Comparison of ENCODE assay signal across 30 cellular contexts in genomic region chr13:85910962-85911361, GRCh38.
"Had no signal": no experiment of that assay in that cellular context is flagged by ENCODE, and none has a peak within 500 bp of the region (broad histone marks: within the 10 kb centered on the region; RNA-seq: fewer than 3 reads in every experiment).

No MANE protein-coding gene starts in this region.

- ATAC-seq: activated naive CD4-positive, alpha-beta T cell treated with anti-CD3 and anti-CD28 coated beads, Interleukin-2, amount 50 U/mL, for 72 hours; activated naive CD8-positive, alpha-beta T cell treated with anti-CD3 and anti-CD28 coated beads, Interleukin-2, amount 50 U/mL, for 24 hours; activated T-cell treated with anti-CD3 and anti-CD28 coated beads, Interleukin-2, amount 50 U/mL, for 4 hours; activated T-cell treated with anti-CD3 and anti-CD28 coated beads, Interleukin-2, amount 50 U/mL, for 72 hours; activated T-helper 17 cell treated with anti-CD3 and anti-CD28 coated beads, Interleukin-2, amount 50 U/mL, for 72 hours; body of pancreas had no signal

- H3K27ac ChIP-seq: adrenal gland, ascending aorta, body of pancreas, brain microvascular endothelial cell, breast epithelium, cardiac muscle cell had no signal

- H3K36me3 ChIP-seq: adrenal gland, ascending aorta, brain microvascular endothelial cell, breast epithelium, cardiac muscle cell had no signal

- H3K27me3 ChIP-seq: adrenal gland, ascending aorta, body of pancreas, brain microvascular endothelial cell, breast epithelium, cardiac muscle cell had no signal

- H3K9me3 ChIP-seq: adrenal gland, ascending aorta, body of pancreas had no signal

- H3K4me3 ChIP-seq: adrenal gland, ascending aorta, body of pancreas, breast epithelium, cardiac muscle cell had no signal

- DNase-seq: activated effector memory CD4-positive, alpha-beta T cell treated with anti-CD3 and anti-CD28 coated beads, Interleukin-2, amount 50 U/mL, for 16 hours; activated effector memory CD4-positive, alpha-beta T cell treated with Interleukin-2 at 50 U/mL for 16 hours; activated gamma-delta T cell; activated gamma-delta T cell treated with Interleukin-2 at 50 U/mL for 16 hours; activated naive CD4-positive, alpha-beta T cell; activated naive CD4-positive, alpha-beta T cell treated with anti-CD3 and anti-CD28 coated beads for 36 hours; activated naive CD4-positive, alpha-beta T cell treated with anti-CD3 and anti-CD28 coated beads, Interleukin-2, amount 10 ng/mL, durations not matched to agents 7 days and 5 days; activated naive CD4-positive, alpha-beta T cell treated with anti-CD3 and anti-CD28 coated beads, Interleukin-2, amount 50 U/mL, for 16 hours; activated naive CD4-positive, alpha-beta T cell treated with Interleukin-2 at 50 U/mL for 16 hours; activated naive CD8-positive, alpha-beta T cell treated with anti-CD3 and anti-CD28 coated beads for 36 hours; activated naive CD8-positive, alpha-beta T cell treated with anti-CD3 and anti-CD28 coated beads, Interleukin-2, amount 10 ng/mL, durations not matched to agents 7 days and 5 days; activated naive CD8-positive, alpha-beta T cell treated with anti-CD3 and anti-CD28 coated beads, Interleukin-2, amount 50 U/mL, for 24 hours; activated T-cell treated with anti-CD3 and anti-CD28 coated beads, Interleukin-2, amount 50 U/mL, for 4 hours; activated T-cell treated with anti-CD3 and anti-CD28 coated beads, Interleukin-2, amount 50 U/mL, for 48 hours; activated T-cell treated with anti-CD3 and anti-CD28 coated beads, Interleukin-2, amount 50 U/mL, for 72 hours; adrenal gland; amniotic stem cell; amygdala; anterior cingulate cortex; aorta; body of pancreas; brain microvascular endothelial cell; caudate nucleus; central memory CD4-positive, alpha-beta T cell; cerebellar nuclear complex had no signal
